15 cellular contexts compared by ENCODE assay signal in genomic region chr3:117665311-117665710, GRCh38.
DNase-seq lines count a peak whose midpoint lies in the region; ATAC-seq and TF ChIP-seq lines count a peak whose summit lies in the region.
"Had no signal": no experiment of that assay in that cellular context is flagged by ENCODE, and none has a peak within 500 bp of the region (broad histone marks: within the 10 kb centered on the region; RNA-seq: fewer than 3 reads in every experiment).

No MANE protein-coding gene starts in this region.

- H3K4me3 Mint-ChIP-seq in T-helper 17 cell, result no peak overlapping the region

- peak overlapping the region; percentile 63 for H3K27ac ChIP-seq in KOPT-K1 (ENCODE audit: low read depth, low read length, poor library complexity, severe bottlenecking)

- H3K36me3 Mint-ChIP-seq in T-helper 17 cell (ENCODE audit: low read depth), result no peaks in the 10 kb centered on the region
- H3K36me3 Mint-ChIP-seq: activated naive CD4-positive, alpha-beta T cell treated with anti-CD3 and anti-CD28 coated beads, Interleukin-2, amount 50 U/mL, for 72 hours had no signal

- DNase-seq in COR-L47 (lab: John Stamatoyannopoulos, UW) (peak; percentile 89), NCI-H82 (lab: John Stamatoyannopoulos, UW) (peak; percentile 90), middle frontal gyrus (ENCODE audit: extremely low spot score, low spot score) (peak; percentile 15), GM10266 (ENCODE audit: extremely low spot score) (no peak), NOMO-1 (lab: John Stamatoyannopoulos, UW; ENCODE audit: unreplicated experiment in 2 of 2) (no peak), T-helper 17 cell (no peak)
- DNase-seq in stimulated activated CD4-positive, alpha-beta T cell treated with anti-CD3 and anti-CD28 coated beads, Interleukin-2, amount 100 ng/mL, for 48 hours, result no peak
- DNase-seq: activated CD4-positive, alpha-beta T cell treated with anti-CD3 and anti-CD28 coated beads for 4 hours; activated T-cell treated with anti-CD3 and anti-CD28 coated beads for 4 hours; AML-193; Karpas-422; midbrain; NCI-H524 treated with DMSO at 0.1 percent for 48 hours had no signal

- no peak for TF ChIP-seq CTCF in GM10266 (IDR thresholded peaks at IDR 0.05; ENCODE audit: control insufficient read depth, insufficient read depth, low read depth, missing control alignments)

- no peaks in the 10 kb centered on the region for H3K27me3 Mint-ChIP-seq in T-helper 17 cell

- no peaks in the 10 kb centered on the region for H3K4me1 Mint-ChIP-seq in T-helper 17 cell

- H3K27ac Mint-ChIP-seq in T-helper 17 cell, result no peak overlapping the region
- H3K27ac Mint-ChIP-seq: activated naive CD4-positive, alpha-beta T cell treated with anti-CD3 and anti-CD28 coated beads, Interleukin-2, amount 50 U/mL, for 72 hours had no signal

- H3K36me3 ChIP-seq in KOPT-K1 (ENCODE audit: insufficient read depth, low read length), result no peaks in the 10 kb centered on the region

- H3K9me3 ChIP-seq in KOPT-K1 (ENCODE audit: insufficient read depth, low read length, poor library complexity, severe bottlenecking) (no peaks in the 10 kb centered on the region), T-helper 17 cell (ENCODE audit: control insufficient read depth, low read length, poor library complexity, severe bottlenecking) (no peaks in the 10 kb centered on the region)

- ATAC-seq in T-helper 17 cell, result no peak
- ATAC-seq: activated naive CD4-positive, alpha-beta T cell treated with anti-CD3 and anti-CD28 coated beads, Interleukin-2, amount 50 U/mL, for 72 hours had no signal

Comparison
In these comparisons a context has a peak if more than half of its experiments do, and no peak if none do; other contexts are left out.
1. DNase-seq: peak in COR-L47 (single experiment), NCI-H82 (single experiment) and middle frontal gyrus (single experiment); none in GM10266 (single experiment), NOMO-1 (0 of 2), T-helper 17 cell (0 of 3) and stimulated activated CD4-positive, alpha-beta T cell treated with anti-CD3 and anti-CD28 coated beads, Interleukin-2, amount 100 ng/mL, for 48 hours (0 of 2).